ENCODE assay signal across 3 cellular contexts in the genomic region with DNA sequence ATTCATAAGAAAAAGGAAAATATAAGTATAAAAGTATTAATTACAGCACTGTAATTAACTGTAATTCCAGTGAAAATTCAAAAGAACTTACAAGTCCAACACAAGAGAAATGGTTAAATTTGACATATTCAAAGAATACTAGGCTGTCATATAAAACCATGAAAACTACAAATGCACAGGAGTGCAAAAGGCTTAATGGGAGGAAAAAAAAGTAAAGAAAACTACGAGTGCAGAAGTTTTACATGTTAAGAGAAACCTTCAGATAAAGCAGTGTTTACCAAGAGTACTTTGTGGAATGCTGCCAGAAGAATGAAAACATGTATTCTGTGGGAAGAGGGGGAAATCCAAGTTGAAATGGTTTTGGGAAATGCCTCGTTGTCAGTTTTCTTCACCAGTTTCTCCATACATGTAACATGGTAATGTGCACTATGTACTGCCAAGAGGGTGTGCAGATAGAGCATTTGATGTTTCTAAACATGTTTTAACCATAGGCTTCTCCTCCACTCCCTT.
A peak's percentile ranks its signal among the peaks of the same experiment; 100 is the strongest.
TF ChIP-seq lines count a peak whose summit lies in the region.

No MANE protein-coding gene starts in this region.

TF ChIP-seq in A549, 52 proteins besides CTCF, POLR2A, EP300 and RAD21:
- TF ChIP-seq, protein P1, sequence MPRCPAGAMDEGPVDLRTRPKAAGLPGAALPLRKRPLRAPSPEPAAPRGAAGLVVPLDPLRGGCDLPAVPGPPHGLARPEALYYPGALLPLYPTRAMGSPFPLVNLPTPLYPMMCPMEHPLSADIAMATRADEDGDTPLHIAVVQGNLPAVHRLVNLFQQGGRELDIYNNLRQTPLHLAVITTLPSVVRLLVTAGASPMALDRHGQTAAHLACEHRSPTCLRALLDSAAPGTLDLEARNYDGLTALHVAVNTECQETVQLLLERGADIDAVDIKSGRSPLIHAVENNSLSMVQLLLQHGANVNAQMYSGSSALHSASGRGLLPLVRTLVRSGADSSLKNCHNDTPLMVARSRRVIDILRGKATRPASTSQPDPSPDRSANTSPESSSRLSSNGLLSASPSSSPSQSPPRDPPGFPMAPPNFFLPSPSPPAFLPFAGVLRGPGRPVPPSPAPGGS (IDR thresholded peaks at IDR 0.05), result no peak
- TF ChIP-seq, protein P2, sequence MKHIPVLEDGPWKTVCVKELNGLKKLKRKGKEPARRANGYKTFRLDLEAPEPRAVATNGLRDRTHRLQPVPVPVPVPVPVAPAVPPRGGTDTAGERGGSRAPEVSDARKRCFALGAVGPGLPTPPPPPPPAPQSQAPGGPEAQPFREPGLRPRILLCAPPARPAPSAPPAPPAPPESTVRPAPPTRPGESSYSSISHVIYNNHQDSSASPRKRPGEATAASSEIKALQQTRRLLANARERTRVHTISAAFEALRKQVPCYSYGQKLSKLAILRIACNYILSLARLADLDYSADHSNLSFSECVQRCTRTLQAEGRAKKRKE (CRISPR knock-in tag; IDR thresholded peaks at IDR 0.05; ENCODE audit: low read depth), result no peak
- TF ChIP-seq EHF (CRISPR knock-in tag; IDR thresholded peaks at IDR 0.05) (no peak), RFX5 (IDR thresholded peaks at IDR 0.05) (no peak)

TF ChIP-seq in HEK293, 187 proteins besides CTCF, POLR2A, EP300 and RAD21:
- TF ChIP-seq, protein P3, sequence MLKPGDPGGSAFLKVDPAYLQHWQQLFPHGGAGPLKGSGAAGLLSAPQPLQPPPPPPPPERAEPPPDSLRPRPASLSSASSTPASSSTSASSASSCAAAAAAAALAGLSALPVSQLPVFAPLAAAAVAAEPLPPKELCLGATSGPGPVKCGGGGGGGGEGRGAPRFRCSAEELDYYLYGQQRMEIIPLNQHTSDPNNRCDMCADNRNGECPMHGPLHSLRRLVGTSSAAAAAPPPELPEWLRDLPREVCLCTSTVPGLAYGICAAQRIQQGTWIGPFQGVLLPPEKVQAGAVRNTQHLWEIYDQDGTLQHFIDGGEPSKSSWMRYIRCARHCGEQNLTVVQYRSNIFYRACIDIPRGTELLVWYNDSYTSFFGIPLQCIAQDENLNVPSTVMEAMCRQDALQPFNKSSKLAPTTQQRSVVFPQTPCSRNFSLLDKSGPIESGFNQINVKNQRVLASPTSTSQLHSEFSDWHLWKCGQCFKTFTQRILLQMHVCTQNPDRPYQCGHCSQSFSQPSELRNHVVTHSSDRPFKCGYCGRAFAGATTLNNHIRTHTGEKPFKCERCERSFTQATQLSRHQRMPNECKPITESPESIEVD (tag by site-specific recombination; IDR thresholded peaks at IDR 0.05), result peak; percentile 93
- TF ChIP-seq ZNF146 (tag by site-specific recombination; IDR thresholded peaks at IDR 0.05), result no peak
- peak; percentile 65; the same call in 1 of the 2 replicates for TF ChIP-seq ZNF549 (tag by site-specific recombination; IDR thresholded peaks at IDR 0.05)
- TF ChIP-seq ZNF791 (tag by site-specific recombination; IDR thresholded peaks at IDR 0.05), result no peak
- TF ChIP-seq ZNF792 (tag by site-specific recombination; IDR thresholded peaks at IDR 0.05), result no peak
- no peak for TF ChIP-seq ZSCAN16 (tag by site-specific recombination; IDR thresholded peaks at IDR 0.05)
- TF ChIP-seq ZBTB1 (tag by site-specific recombination; IDR thresholded peaks at IDR 0.05), result no peak

TF ChIP-seq in K562, 482 proteins besides CTCF, POLR2A, EP300 and RAD21:
- TF ChIP-seq TAF9B (IDR thresholded peaks at IDR 0.05; ENCODE audit: partially characterized antibody) (no peak), SAP30 (IDR thresholded peaks at IDR 0.05; ENCODE audit: borderline replicate concordance, insufficient read depth, low read depth, low read length, poor library complexity, severe bottlenecking) (no peak), NCOA1 (IDR thresholded peaks at IDR 0.05; ENCODE audit: low read depth) (no peak), ERF (CRISPR knock-in tag; IDR thresholded peaks at IDR 0.05) (no peak), NFE2L1 (tag; IDR thresholded peaks at IDR 0.05; ENCODE audit: borderline replicate concordance, low read depth) (no peak), MYNN (IDR thresholded peaks at IDR 0.05) (no peak), MYNN (CRISPR knock-in tag; IDR thresholded peaks at IDR 0.05) (no peak), ZNF212 (CRISPR knock-in tag; IDR thresholded peaks at IDR 0.05) (no peak), GATAD2B (IDR thresholded peaks at IDR 0.05; ENCODE audit: borderline replicate concordance) (no peak), BMI1 (IDR thresholded peaks at IDR 0.05; ENCODE audit: low read length) (no peak), RFX1 (IDR thresholded peaks at IDR 0.05) (no peak), CREBBP (IDR thresholded peaks at IDR 0.05; ENCODE audit: low read depth, low read length) (no peak), ZNF586 (CRISPR knock-in tag; conservative IDR thresholded peaks at IDR 0.05) (no peak), TCF3 (CRISPR knock-in tag; IDR thresholded peaks at IDR 0.05) (no peak)
- TF ChIP-seq, protein P4, sequence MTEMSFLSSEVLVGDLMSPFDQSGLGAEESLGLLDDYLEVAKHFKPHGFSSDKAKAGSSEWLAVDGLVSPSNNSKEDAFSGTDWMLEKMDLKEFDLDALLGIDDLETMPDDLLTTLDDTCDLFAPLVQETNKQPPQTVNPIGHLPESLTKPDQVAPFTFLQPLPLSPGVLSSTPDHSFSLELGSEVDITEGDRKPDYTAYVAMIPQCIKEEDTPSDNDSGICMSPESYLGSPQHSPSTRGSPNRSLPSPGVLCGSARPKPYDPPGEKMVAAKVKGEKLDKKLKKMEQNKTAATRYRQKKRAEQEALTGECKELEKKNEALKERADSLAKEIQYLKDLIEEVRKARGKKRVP (CRISPR knock-in tag; IDR thresholded peaks at IDR 0.05), result no peak
- TF ChIP-seq, protein P5, sequence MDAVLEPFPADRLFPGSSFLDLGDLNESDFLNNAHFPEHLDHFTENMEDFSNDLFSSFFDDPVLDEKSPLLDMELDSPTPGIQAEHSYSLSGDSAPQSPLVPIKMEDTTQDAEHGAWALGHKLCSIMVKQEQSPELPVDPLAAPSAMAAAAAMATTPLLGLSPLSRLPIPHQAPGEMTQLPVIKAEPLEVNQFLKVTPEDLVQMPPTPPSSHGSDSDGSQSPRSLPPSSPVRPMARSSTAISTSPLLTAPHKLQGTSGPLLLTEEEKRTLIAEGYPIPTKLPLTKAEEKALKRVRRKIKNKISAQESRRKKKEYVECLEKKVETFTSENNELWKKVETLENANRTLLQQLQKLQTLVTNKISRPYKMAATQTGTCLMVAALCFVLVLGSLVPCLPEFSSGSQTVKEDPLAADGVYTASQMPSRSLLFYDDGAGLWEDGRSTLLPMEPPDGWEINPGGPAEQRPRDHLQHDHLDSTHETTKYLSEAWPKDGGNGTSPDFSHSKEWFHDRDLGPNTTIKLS (IDR thresholded peaks at IDR 0.05; ENCODE audit: borderline replicate concordance, low read depth), result no peak
- TF ChIP-seq, protein P6, sequence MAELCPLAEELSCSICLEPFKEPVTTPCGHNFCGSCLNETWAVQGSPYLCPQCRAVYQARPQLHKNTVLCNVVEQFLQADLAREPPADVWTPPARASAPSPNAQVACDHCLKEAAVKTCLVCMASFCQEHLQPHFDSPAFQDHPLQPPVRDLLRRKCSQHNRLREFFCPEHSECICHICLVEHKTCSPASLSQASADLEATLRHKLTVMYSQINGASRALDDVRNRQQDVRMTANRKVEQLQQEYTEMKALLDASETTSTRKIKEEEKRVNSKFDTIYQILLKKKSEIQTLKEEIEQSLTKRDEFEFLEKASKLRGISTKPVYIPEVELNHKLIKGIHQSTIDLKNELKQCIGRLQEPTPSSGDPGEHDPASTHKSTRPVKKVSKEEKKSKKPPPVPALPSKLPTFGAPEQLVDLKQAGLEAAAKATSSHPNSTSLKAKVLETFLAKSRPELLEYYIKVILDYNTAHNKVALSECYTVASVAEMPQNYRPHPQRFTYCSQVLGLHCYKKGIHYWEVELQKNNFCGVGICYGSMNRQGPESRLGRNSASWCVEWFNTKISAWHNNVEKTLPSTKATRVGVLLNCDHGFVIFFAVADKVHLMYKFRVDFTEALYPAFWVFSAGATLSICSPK (IDR thresholded peaks at IDR 0.05; ENCODE audit: borderline replicate concordance), result no peak
- TF ChIP-seq, protein P7, sequence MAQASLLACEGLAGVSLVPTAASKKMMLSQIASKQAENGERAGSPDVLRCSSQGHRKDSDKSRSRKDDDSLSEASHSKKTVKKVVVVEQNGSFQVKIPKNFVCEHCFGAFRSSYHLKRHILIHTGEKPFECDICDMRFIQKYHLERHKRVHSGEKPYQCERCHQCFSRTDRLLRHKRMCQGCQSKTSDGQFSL (CRISPR knock-in tag; IDR thresholded peaks at IDR 0.05), result no peak
- TF ChIP-seq, protein P7 (tag; IDR thresholded peaks at IDR 0.05), result no peak
